ENCODE assay signal across 18 cellular contexts in genomic region chr9:37163299-37163698, GRCh38. TPM values are rescaled to one million over a fixed set of nuclear protein-coding genes. Genes with fewer than 3 reads are reported as not detected.
A peak's percentile ranks its signal among the peaks of the same experiment; 100 is the strongest.
DNase-seq lines count a peak whose midpoint lies in the region; ATAC-seq, FAIRE-seq and TF ChIP-seq lines count a peak whose summit lies in the region.
"Had no signal": no experiment of that assay in that cellular context is flagged by ENCODE, and none has a peak within 500 bp of the region (broad histone marks: within the 10 kb centered on the region; RNA-seq: fewer than 3 reads in every experiment).

No MANE protein-coding gene starts in this region.

- FAIRE-seq in GM12892 (lab: Jason Lieb, UNC), result peak; percentile 63

- no peaks in the 10 kb centered on the region for H3K9me3 Mint-ChIP-seq in dendritic cell treated with granulocyte-macrophage colony-stimulating factor and Interleukin-4, amounts not matched to agents 40 ng/mL and 50 ng/mL, for 4 days
- no peaks in the 10 kb centered on the region for H3K9me3 Mint-ChIP-seq in activated naive CD4-positive, alpha-beta T cell treated with anti-CD3 and anti-CD28 coated beads for 36 hours
- H3K9me3 Mint-ChIP-seq: CD4-positive, alpha-beta memory T cell had no signal

- DNase-seq in GM12892 (ENCODE audit: insufficient read length) (no peak), NAMALWA (ENCODE audit: low spot score) (peak; percentile 41), NCI-H146 treated with DMSO at 0.1 percent for 48 hours (lab: John Stamatoyannopoulos, UW; ENCODE audit: unreplicated experiment) (no peak)
- no peak for DNase-seq in activated naive CD4-positive, alpha-beta T cell treated with anti-CD3 and anti-CD28 coated beads for 36 hours
- DNase-seq in activated T-cell treated with anti-CD3 and anti-CD28 coated beads, Interleukin-2, amount 50 U/mL, for 48 hours, result no peak
- DNase-seq: CD4-positive, alpha-beta memory T cell; DMS153; GOT3; Kasumi-1; NCI-H1417; NCI-H187; NCI-H446; NCI-H526; PC-3; SHP77; SW 1271 had no signal

- CTCF ChIA-PET in activated naive CD4-positive, alpha-beta T cell treated with anti-CD3 and anti-CD28 coated beads for 36 hours (lab: Charles Lee), result interaction anchor here (0.6 kb wide), 1 partner anchor 111 kb away, joined by 3 read pairs; no protein-coding TSS in a partner anchor

- H3K4me1 Mint-ChIP-seq in dendritic cell treated with granulocyte-macrophage colony-stimulating factor and Interleukin-4, amounts not matched to agents 40 ng/mL and 50 ng/mL, for 4 days (ENCODE audit: low read depth), result peaks cover 3% of the 10 kb centered on the region
- H3K4me1 Mint-ChIP-seq in activated naive CD4-positive, alpha-beta T cell treated with anti-CD3 and anti-CD28 coated beads for 36 hours (ENCODE audit: low read depth), result peaks cover 13% of the 10 kb centered on the region

- ATAC-seq in HG02759 (IDR thresholded peaks at IDR 0.05; ENCODE audit: unreplicated experiment), result no peak
- ATAC-seq: PC-3 had no signal

- no peaks in the 10 kb centered on the region for H3K27me3 Mint-ChIP-seq in dendritic cell treated with granulocyte-macrophage colony-stimulating factor and Interleukin-4, amounts not matched to agents 40 ng/mL and 50 ng/mL, for 4 days
- no peaks in the 10 kb centered on the region for H3K27me3 Mint-ChIP-seq in activated naive CD4-positive, alpha-beta T cell treated with anti-CD3 and anti-CD28 coated beads for 36 hours (ENCODE audit: low read depth)
- H3K27me3 Mint-ChIP-seq: CD4-positive, alpha-beta memory T cell had no signal

- no peak for TF ChIP-seq POLR2A in GM12892 (IDR thresholded peaks at IDR 0.05; ENCODE audit: low read depth, low read length)

- peaks cover 71% of the 10 kb centered on the region for H3K36me3 Mint-ChIP-seq in dendritic cell treated with granulocyte-macrophage colony-stimulating factor and Interleukin-4, amounts not matched to agents 40 ng/mL and 50 ng/mL, for 4 days (ENCODE audit: low read depth)
- peaks cover 50% of the 10 kb centered on the region for H3K36me3 Mint-ChIP-seq in activated naive CD4-positive, alpha-beta T cell treated with anti-CD3 and anti-CD28 coated beads for 36 hours (ENCODE audit: low read depth)

- H3K27ac Mint-ChIP-seq in dendritic cell treated with granulocyte-macrophage colony-stimulating factor and Interleukin-4, amounts not matched to agents 40 ng/mL and 50 ng/mL, for 4 days, result peak overlapping the region; percentile 30
- no peak overlapping the region for H3K27ac Mint-ChIP-seq in activated naive CD4-positive, alpha-beta T cell treated with anti-CD3 and anti-CD28 coated beads for 36 hours

- intact Hi-C loops in dendritic cell treated with granulocyte-macrophage colony-stimulating factor and Interleukin-4, amounts not matched to agents 40 ng/mL and 50 ng/mL, for 4 days (cut with micrococcal nuclease), result no loop called here
- intact Hi-C loops in activated naive CD4-positive, alpha-beta T cell treated with anti-CD3 and anti-CD28 coated beads for 36 hours (cut with micrococcal nuclease), result no loop called here

- no peak overlapping the region for H3K4me3 Mint-ChIP-seq in dendritic cell treated with granulocyte-macrophage colony-stimulating factor and Interleukin-4, amounts not matched to agents 40 ng/mL and 50 ng/mL, for 4 days
- H3K4me3 Mint-ChIP-seq in activated naive CD4-positive, alpha-beta T cell treated with anti-CD3 and anti-CD28 coated beads for 36 hours, result no peak overlapping the region
- H3K4me3 Mint-ChIP-seq: CD4-positive, alpha-beta memory T cell had no signal

RNA-seq across cellular contexts. Expression of gene ZCCHC7, which starts 42.9 kb away (rescaled TPM):
- polyA plus RNA-seq in GM12892 (2012; ENCODE audit: missing spikeins), result 60.8 TPM
- 10 to 100 TPM; 28.8 to 29.1 TPM for total RNA-seq in activated naive CD4-positive, alpha-beta T cell treated with anti-CD3 and anti-CD28 coated beads for 36 hours
